In genomic region chr20:48394415-48395081, GRCh38 we compare ENCODE assay signal across 1 cellular context.
TF ChIP-seq lines count a peak whose summit lies in the region.

No MANE protein-coding gene starts in this region.

TF ChIP-seq in HepG2, 621 proteins besides CTCF, POLR2A, EP300 and RAD21 (continued from another document and continues in another):
- TF ChIP-seq, protein P1, sequence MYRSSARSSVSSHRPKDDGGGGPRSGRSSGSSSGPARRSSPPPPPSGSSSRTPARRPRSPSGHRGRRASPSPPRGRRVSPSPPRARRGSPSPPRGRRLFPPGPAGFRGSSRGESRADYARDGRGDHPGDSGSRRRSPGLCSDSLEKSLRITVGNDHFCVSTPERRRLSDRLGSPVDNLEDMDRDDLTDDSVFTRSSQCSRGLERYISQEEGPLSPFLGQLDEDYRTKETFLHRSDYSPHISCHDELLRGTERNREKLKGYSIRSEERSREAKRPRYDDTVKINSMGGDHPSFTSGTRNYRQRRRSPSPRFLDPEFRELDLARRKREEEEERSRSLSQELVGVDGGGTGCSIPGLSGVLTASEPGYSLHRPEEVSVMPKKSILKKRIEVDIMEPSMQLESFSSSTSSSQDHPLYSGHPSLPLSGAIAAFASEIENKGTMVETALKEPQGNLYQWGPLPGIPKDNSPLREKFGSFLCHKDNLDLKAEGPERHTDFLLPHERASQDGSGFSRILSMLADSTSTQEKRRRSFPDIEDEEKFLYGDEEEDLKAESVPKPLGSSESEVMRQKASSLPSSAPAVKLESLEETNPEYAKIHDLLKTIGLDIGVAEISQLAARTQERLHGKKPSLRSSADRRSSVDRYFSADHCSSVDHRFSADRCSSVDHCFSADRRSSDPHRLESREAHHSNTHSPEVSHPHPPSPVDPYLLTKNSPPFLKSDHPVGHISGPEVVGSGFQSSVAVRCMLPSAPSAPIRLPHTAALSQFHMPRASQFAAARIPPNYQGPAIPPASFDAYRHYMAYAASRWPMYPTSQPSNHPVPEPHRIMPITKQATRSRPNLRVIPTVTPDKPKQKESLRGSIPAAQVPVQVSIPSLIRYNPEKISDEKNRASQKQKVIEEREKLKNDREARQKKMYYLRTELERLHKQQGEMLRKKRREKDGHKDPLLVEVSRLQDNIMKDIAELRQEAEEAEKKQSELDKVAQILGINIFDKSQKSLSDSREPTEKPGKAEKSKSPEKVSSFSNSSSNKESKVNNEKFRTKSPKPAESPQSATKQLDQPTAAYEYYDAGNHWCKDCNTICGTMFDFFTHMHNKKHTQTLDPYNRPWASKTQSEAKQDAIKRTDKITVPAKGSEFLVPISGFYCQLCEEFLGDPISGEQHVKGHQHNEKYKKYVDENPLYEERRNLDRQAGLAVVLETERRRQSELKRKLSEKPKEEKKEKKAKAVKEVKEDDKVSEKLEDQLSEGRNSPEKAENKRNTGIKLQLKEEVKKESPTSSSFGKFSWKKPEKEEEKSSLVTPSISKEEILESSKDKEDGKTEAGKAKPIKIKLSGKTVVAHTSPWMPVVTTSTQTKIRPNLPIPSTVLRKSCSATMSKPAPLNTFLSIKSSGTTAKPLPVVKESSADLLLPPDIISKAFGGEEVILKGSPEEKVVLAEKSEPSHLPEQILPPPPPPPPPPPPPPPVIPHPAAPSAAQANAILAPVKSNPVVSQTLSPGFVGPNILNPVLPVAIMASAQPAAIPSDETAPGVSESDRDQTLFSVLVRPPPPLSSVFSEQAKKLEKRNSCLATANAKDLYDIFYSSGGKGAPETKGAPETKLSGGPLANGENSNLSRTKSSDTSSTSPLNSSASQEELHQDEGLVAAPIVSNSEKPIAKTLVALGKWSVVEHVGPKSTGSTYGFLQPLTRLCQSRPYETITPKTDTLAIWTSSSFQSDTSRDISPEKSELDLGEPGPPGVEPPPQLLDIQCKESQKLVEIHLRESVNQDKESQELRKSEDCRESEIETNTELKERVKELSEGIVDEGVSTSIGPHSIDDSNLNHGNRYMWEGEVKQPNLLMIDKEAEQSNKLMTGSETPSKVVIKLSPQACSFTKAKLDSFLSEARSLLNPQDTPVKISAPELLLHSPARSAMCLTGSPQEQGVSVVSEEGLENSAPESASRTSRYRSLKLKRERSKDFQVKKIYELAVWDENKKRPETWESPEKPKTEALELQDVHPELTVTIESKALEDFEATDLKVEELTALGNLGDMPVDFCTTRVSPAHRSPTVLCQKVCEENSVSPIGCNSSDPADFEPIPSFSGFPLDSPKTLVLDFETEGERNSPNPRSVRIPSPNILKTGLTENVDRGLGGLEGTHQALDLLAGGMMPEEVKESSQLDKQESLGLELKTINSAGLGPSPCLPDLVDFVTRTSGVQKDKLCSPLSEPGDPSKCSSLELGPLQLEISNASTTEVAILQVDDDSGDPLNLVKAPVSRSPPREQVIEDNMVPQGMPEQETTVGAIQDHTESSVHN (CRISPR knock-in tag; IDR thresholded peaks at IDR 0.05): no peak
- TF ChIP-seq ZNF550 (CRISPR knock-in tag; IDR thresholded peaks at IDR 0.05; ENCODE audit: borderline replicate concordance) (no peak), THAP7 (CRISPR knock-in tag; IDR thresholded peaks at IDR 0.05) (no peak), ZNF44 (CRISPR knock-in tag; IDR thresholded peaks at IDR 0.05) (no peak), ZNF577 (CRISPR knock-in tag; IDR thresholded peaks at IDR 0.05; ENCODE audit: borderline replicate concordance, low read depth) (no peak), ZNF18 (CRISPR knock-in tag; IDR thresholded peaks at IDR 0.05; ENCODE audit: insufficient replicate concordance) (no peak), CREM (IDR thresholded peaks at IDR 0.05) (peak; percentile 56; the same call in 1 of the 2 replicates), CREM (CRISPR knock-in tag; IDR thresholded peaks at IDR 0.05) (no peak), CHD4 (IDR thresholded peaks at IDR 0.05; ENCODE audit: borderline replicate concordance, low read length) (no peak; the same call in 1 of the 2 replicates), YEATS4 (CRISPR knock-in tag; IDR thresholded peaks at IDR 0.05; ENCODE audit: borderline replicate concordance) (no peak), SMAD1 (CRISPR knock-in tag; IDR thresholded peaks at IDR 0.05; ENCODE audit: borderline replicate concordance, low read depth) (peak; percentile 18; the same call in 1 of the 2 replicates), GABPA (IDR thresholded peaks at IDR 0.05; ENCODE audit: low read depth, low read length) (no peak), GABPA (CRISPR knock-in tag; IDR thresholded peaks at IDR 0.05; ENCODE audit: low read depth) (no peak), ZZZ3 (CRISPR knock-in tag; IDR thresholded peaks at IDR 0.05; ENCODE audit: borderline replicate concordance) (no peak), TERF1 (CRISPR knock-in tag; IDR thresholded peaks at IDR 0.05) (no peak), KAT2B (IDR thresholded peaks at IDR 0.05; ENCODE audit: borderline replicate concordance, low read depth, low read length) (no peak), MTERF4 (CRISPR knock-in tag; IDR thresholded peaks at IDR 0.05) (no peak), YEATS2 (CRISPR knock-in tag; IDR thresholded peaks at IDR 0.05; ENCODE audit: borderline replicate concordance) (0 out of 2 replicates have a peak, but pooled peaks have one; percentile 8), CENPT (CRISPR knock-in tag; IDR thresholded peaks at IDR 0.05; ENCODE audit: low read depth) (no peak), ZNF7 (CRISPR knock-in tag; IDR thresholded peaks at IDR 0.05) (no peak), EHMT2 (IDR thresholded peaks at IDR 0.05; ENCODE audit: borderline replicate concordance, low read depth, low read length) (no peak), NR1H2 (CRISPR knock-in tag; IDR thresholded peaks at IDR 0.05; ENCODE audit: borderline replicate concordance, low read depth) (no peak), ZHX1 (CRISPR knock-in tag; IDR thresholded peaks at IDR 0.05; ENCODE audit: low read depth) (peak; percentile 38; the same call in 1 of the 2 replicates), HNRNPK (IDR thresholded peaks at IDR 0.05; ENCODE audit: low read depth, low read length, poor library complexity, severe bottlenecking) (no peak), ZNF761 (CRISPR knock-in tag; conservative IDR thresholded peaks at IDR 0.05) (no peak), MAX (IDR thresholded peaks at IDR 0.05) (peak; percentile 66; the same call in 1 of the 2 replicates), ZNF589 (CRISPR knock-in tag; conservative IDR thresholded peaks at IDR 0.05) (no peak)
- TF ChIP-seq, protein P2, sequence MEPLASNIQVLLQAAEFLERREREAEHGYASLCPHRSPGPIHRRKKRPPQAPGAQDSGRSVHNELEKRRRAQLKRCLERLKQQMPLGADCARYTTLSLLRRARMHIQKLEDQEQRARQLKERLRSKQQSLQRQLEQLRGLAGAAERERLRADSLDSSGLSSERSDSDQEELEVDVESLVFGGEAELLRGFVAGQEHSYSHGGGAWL (CRISPR knock-in tag; IDR thresholded peaks at IDR 0.05): 0 out of 2 replicates have a peak, but pooled peaks have one; percentile 24
- TF ChIP-seq, protein P3, sequence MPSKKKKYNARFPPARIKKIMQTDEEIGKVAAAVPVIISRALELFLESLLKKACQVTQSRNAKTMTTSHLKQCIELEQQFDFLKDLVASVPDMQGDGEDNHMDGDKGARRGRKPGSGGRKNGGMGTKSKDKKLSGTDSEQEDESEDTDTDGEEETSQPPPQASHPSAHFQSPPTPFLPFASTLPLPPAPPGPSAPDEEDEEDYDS (CRISPR knock-in tag; IDR thresholded peaks at IDR 0.05): 0 out of 2 replicates have a peak, but pooled peaks have one; percentile 28
- TF ChIP-seq, protein P4, sequence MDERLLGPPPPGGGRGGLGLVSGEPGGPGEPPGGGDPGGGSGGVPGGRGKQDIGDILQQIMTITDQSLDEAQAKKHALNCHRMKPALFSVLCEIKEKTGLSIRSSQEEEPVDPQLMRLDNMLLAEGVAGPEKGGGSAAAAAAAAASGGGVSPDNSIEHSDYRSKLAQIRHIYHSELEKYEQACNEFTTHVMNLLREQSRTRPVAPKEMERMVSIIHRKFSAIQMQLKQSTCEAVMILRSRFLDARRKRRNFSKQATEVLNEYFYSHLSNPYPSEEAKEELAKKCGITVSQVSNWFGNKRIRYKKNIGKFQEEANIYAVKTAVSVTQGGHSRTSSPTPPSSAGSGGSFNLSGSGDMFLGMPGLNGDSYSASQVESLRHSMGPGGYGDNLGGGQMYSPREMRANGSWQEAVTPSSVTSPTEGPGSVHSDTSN (CRISPR knock-in tag; IDR thresholded peaks at IDR 0.05): no peak
- TF ChIP-seq, protein P5, sequence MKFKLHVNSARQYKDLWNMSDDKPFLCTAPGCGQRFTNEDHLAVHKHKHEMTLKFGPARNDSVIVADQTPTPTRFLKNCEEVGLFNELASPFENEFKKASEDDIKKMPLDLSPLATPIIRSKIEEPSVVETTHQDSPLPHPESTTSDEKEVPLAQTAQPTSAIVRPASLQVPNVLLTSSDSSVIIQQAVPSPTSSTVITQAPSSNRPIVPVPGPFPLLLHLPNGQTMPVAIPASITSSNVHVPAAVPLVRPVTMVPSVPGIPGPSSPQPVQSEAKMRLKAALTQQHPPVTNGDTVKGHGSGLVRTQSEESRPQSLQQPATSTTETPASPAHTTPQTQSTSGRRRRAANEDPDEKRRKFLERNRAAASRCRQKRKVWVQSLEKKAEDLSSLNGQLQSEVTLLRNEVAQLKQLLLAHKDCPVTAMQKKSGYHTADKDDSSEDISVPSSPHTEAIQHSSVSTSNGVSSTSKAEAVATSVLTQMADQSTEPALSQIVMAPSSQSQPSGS (CRISPR knock-in tag; IDR thresholded peaks at IDR 0.05): peak; percentile 66
- TF ChIP-seq, protein P6, sequence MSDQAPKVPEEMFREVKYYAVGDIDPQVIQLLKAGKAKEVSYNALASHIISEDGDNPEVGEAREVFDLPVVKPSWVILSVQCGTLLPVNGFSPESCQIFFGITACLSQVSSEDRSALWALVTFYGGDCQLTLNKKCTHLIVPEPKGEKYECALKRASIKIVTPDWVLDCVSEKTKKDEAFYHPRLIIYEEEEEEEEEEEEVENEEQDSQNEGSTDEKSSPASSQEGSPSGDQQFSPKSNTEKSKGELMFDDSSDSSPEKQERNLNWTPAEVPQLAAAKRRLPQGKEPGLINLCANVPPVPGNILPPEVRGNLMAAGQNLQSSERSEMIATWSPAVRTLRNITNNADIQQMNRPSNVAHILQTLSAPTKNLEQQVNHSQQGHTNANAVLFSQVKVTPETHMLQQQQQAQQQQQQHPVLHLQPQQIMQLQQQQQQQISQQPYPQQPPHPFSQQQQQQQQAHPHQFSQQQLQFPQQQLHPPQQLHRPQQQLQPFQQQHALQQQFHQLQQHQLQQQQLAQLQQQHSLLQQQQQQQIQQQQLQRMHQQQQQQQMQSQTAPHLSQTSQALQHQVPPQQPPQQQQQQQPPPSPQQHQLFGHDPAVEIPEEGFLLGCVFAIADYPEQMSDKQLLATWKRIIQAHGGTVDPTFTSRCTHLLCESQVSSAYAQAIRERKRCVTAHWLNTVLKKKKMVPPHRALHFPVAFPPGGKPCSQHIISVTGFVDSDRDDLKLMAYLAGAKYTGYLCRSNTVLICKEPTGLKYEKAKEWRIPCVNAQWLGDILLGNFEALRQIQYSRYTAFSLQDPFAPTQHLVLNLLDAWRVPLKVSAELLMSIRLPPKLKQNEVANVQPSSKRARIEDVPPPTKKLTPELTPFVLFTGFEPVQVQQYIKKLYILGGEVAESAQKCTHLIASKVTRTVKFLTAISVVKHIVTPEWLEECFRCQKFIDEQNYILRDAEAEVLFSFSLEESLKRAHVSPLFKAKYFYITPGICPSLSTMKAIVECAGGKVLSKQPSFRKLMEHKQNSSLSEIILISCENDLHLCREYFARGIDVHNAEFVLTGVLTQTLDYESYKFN (CRISPR knock-in tag; conservative IDR thresholded peaks at IDR 0.05): peak; percentile 86
